13 cellular contexts compared by ENCODE assay signal in the genomic region with DNA sequence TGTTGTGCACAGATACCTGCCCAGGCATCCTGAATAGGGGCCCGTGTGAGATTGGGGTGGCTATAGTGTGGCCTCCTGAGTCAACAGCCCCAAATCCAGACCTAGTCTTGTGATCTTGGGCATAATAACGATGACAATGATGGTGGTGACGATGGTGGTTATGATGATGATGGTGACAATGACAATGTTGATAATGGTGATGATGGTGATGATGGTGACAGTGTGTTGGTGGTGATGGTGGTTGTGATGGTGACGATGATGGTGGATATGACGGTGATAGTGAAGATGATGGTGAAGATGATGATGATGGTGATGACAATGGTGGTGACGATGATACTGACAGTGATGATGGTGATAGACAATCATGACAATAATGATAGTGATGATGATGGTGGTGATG. TPM values are rescaled to one million over a fixed set of nuclear protein-coding genes. Genes with fewer than 3 reads are reported as not detected.
DNase-seq lines count a peak whose midpoint lies in the region; ATAC-seq and TF ChIP-seq lines count a peak whose summit lies in the region.
"Had no signal": no experiment of that assay in that cellular context is flagged by ENCODE, and none has a peak within 500 bp of the region (broad histone marks: within the 10 kb centered on the region; RNA-seq: fewer than 3 reads in every experiment).

No MANE protein-coding gene starts in this region.

- no peak overlapping the region for H3K4me3 Mint-ChIP-seq in activated naive CD4-positive, alpha-beta T cell treated with anti-CD3 and anti-CD28 coated beads, Interleukin-2, amount 50 U/mL, for 24 hours
- H3K4me3 Mint-ChIP-seq in activated naive CD8-positive, alpha-beta T cell treated with anti-CD3 and anti-CD28 coated beads, Interleukin-2, amount 50 U/mL, for 24 hours = no peak overlapping the region
- H3K4me3 Mint-ChIP-seq: activated T-cell treated with anti-CD3 and anti-CD28 coated beads, Interleukin-2, amount 50 U/mL, for 72 hours had no signal

- no peaks in the 10 kb centered on the region for H3K36me3 ChIP-seq in lung (ENCODE audit: control insufficient read depth in 2 of 2, insufficient read depth in 2 of 2, low read length in 2 of 2)
- H3K36me3 ChIP-seq in suprapubic skin = no peaks in the 10 kb centered on the region

- no peak for TF ChIP-seq EP300 in suprapubic skin (IDR thresholded peaks at IDR 0.05)

- no peaks in the 10 kb centered on the region for H3K9me3 ChIP-seq in lung (ENCODE audit: control insufficient read depth in 2 of 2, insufficient read depth in 1 of 2, low read length in 1 of 2)
- H3K9me3 ChIP-seq in suprapubic skin = no peaks in the 10 kb centered on the region

- no peak for ATAC-seq in activated naive CD4-positive, alpha-beta T cell treated with anti-CD3 and anti-CD28 coated beads, Interleukin-2, amount 50 U/mL, for 72 hours
- ATAC-seq in activated naive CD8-positive, alpha-beta T cell treated with anti-CD3 and anti-CD28 coated beads, Interleukin-2, amount 50 U/mL, for 24 hours = no peak
- ATAC-seq in lung (ENCODE audit: insufficient read depth, low FRiP score) (no peak), HG03460 (IDR thresholded peaks at IDR 0.05; ENCODE audit: unreplicated experiment) (no peak), GM18498 (IDR thresholded peaks at IDR 0.05; ENCODE audit: unreplicated experiment) (no peak)

- TF ChIP-seq POLR2A in suprapubic skin (IDR thresholded peaks at IDR 0.05) = no peak

- no peaks in the 10 kb centered on the region for H3K27me3 Mint-ChIP-seq in activated naive CD4-positive, alpha-beta T cell treated with anti-CD3 and anti-CD28 coated beads, Interleukin-2, amount 50 U/mL, for 24 hours
- no peaks in the 10 kb centered on the region for H3K27me3 Mint-ChIP-seq in activated naive CD8-positive, alpha-beta T cell treated with anti-CD3 and anti-CD28 coated beads, Interleukin-2, amount 50 U/mL, for 24 hours

- H3K27me3 ChIP-seq in lung (ENCODE audit: control insufficient read depth, insufficient read depth) (no peaks in the 10 kb centered on the region), suprapubic skin (no peaks in the 10 kb centered on the region)

- H3K4me1 ChIP-seq in lung (ENCODE audit: control insufficient read depth in 2 of 2, insufficient read depth in 2 of 2, low read length in 2 of 2) (peaks cover 2 to 28% of the 10 kb centered on the region in 2 donors), suprapubic skin (peaks cover 65% of the 10 kb centered on the region)

- H3K9me3 Mint-ChIP-seq in activated naive CD4-positive, alpha-beta T cell treated with anti-CD3 and anti-CD28 coated beads, Interleukin-2, amount 50 U/mL, for 24 hours = peaks cover 6% of the 10 kb centered on the region
- H3K9me3 Mint-ChIP-seq in activated naive CD4-positive, alpha-beta T cell treated with anti-CD3 and anti-CD28 coated beads, Interleukin-2, amount 50 U/mL, for 72 hours = peaks cover 6% of the 10 kb centered on the region in 2 donors
- H3K9me3 Mint-ChIP-seq in activated naive CD8-positive, alpha-beta T cell treated with anti-CD3 and anti-CD28 coated beads, Interleukin-2, amount 50 U/mL, for 24 hours = peaks cover 6% of the 10 kb centered on the region

- no peak for TF ChIP-seq CTCF in lung (IDR thresholded peaks at IDR 0.05; ENCODE audit: control extremely low read depth, extremely low read depth)
- TF ChIP-seq CTCF in suprapubic skin (IDR thresholded peaks at IDR 0.05) = no peak

- peak overlapping the region; percentile 6 for H3K27ac Mint-ChIP-seq in activated naive CD4-positive, alpha-beta T cell treated with anti-CD3 and anti-CD28 coated beads, Interleukin-2, amount 50 U/mL, for 24 hours
- no peak overlapping the region for H3K27ac Mint-ChIP-seq in activated naive CD4-positive, alpha-beta T cell treated with anti-CD3 and anti-CD28 coated beads, Interleukin-2, amount 50 U/mL, for 72 hours
- peak overlapping the region; percentile 21 for H3K27ac Mint-ChIP-seq in activated naive CD8-positive, alpha-beta T cell treated with anti-CD3 and anti-CD28 coated beads, Interleukin-2, amount 50 U/mL, for 24 hours
- H3K27ac Mint-ChIP-seq: activated T-cell treated with anti-CD3 and anti-CD28 coated beads, Interleukin-2, amount 50 U/mL, for 72 hours had no signal

- H3K27ac ChIP-seq in lung (ENCODE audit: low read depth in 1 of 2, low read length in 1 of 2) (peak overlapping the region; percentile 69 to 86), suprapubic skin (peak overlapping the region; percentile 79)

- peaks cover 35% of the 10 kb centered on the region for H3K4me1 Mint-ChIP-seq in activated naive CD4-positive, alpha-beta T cell treated with anti-CD3 and anti-CD28 coated beads, Interleukin-2, amount 50 U/mL, for 24 hours
- peaks cover 22% of the 10 kb centered on the region for H3K4me1 Mint-ChIP-seq in activated naive CD8-positive, alpha-beta T cell treated with anti-CD3 and anti-CD28 coated beads, Interleukin-2, amount 50 U/mL, for 24 hours

- WGBS in lung, 2 donors = 82 to 97% methylated on average over 6 of the region's 6 CpGs
- 85% methylated on average over 6 of the region's 6 CpGs for WGBS in suprapubic skin

- H3K4me3 ChIP-seq in lung (no peak overlapping the region), suprapubic skin (no peak overlapping the region)

- DNase-seq in activated naive CD4-positive, alpha-beta T cell treated with anti-CD3 and anti-CD28 coated beads, Interleukin-2, amount 50 U/mL, for 72 hours (ENCODE audit: low spot score in 2 of 2) = no peak
- no peak for DNase-seq in activated naive CD8-positive, alpha-beta T cell treated with anti-CD3 and anti-CD28 coated beads, Interleukin-2, amount 50 U/mL, for 24 hours
- DNase-seq in lung (ENCODE audit: low spot score) (no peak), suprapubic skin (ENCODE audit: low spot score in 2 of 2) (no peak), T-helper 2 cell (no peak)
- DNase-seq: activated T-cell treated with anti-CD3 and anti-CD28 coated beads, Interleukin-2, amount 50 U/mL, for 72 hours; NCI-H1092 treated with DMSO at 0.1 percent for 48 hours; retina had no signal

- peaks cover 6% of the 10 kb centered on the region for H3K36me3 Mint-ChIP-seq in activated naive CD4-positive, alpha-beta T cell treated with anti-CD3 and anti-CD28 coated beads, Interleukin-2, amount 50 U/mL, for 24 hours
- peaks cover 12 to 19% of the 10 kb centered on the region in 2 donors for H3K36me3 Mint-ChIP-seq in activated naive CD4-positive, alpha-beta T cell treated with anti-CD3 and anti-CD28 coated beads, Interleukin-2, amount 50 U/mL, for 72 hours
- H3K36me3 Mint-ChIP-seq in activated naive CD8-positive, alpha-beta T cell treated with anti-CD3 and anti-CD28 coated beads, Interleukin-2, amount 50 U/mL, for 24 hours (ENCODE audit: low read depth) = peaks cover 22% of the 10 kb centered on the region

RNA-seq across cellular contexts. Expression of a gene that starts 5.1 kb away (rescaled TPM):
- 1,000 to 10,000 TPM; 2,243 to 2,653 TPM for total RNA-seq in activated naive CD4-positive, alpha-beta T cell treated with anti-CD3 and anti-CD28 coated beads, Interleukin-2, amount 50 U/mL, for 72 hours
- total RNA-seq in lung = 1,000 to 10,000 TPM in 1 of 2 donors, 100 to 1,000 TPM in 1; 222 to 1,251 TPM
- 1,000 to 10,000 TPM; 4,051 to 4,827 TPM for polyA plus RNA-seq in lung
- 1,000 to 10,000 TPM; 1,604 to 3,217 (median 2,363) TPM for total RNA-seq in suprapubic skin

RNA-seq across cellular contexts. Expression of a gene that starts 14.7 kb away (rescaled TPM):
- under 1 TPM; 0.36 to 0.95 TPM for total RNA-seq in activated naive CD4-positive, alpha-beta T cell treated with anti-CD3 and anti-CD28 coated beads, Interleukin-2, amount 50 U/mL, for 72 hours
- 100 to 1,000 TPM; 209 to 315 TPM for total RNA-seq in lung
- polyA plus RNA-seq in lung = 100 to 1,000 TPM; 116 to 279 TPM
- total RNA-seq in suprapubic skin = 100 to 1,000 TPM; 200 to 623 (median 316) TPM

RNA-seq across cellular contexts. Expression of a gene that starts 25.2 kb away (rescaled TPM):
- 1 to 10 TPM; 5.8 to 6.4 TPM for total RNA-seq in activated naive CD4-positive, alpha-beta T cell treated with anti-CD3 and anti-CD28 coated beads, Interleukin-2, amount 50 U/mL, for 72 hours
- total RNA-seq in lung = 1 to 10 TPM; 3.5 to 4.4 TPM
- polyA plus RNA-seq in lung = 1 to 10 TPM; 1.9 to 3.7 TPM
- 1 to 10 TPM; 3.8 to 7.2 (median 4.5) TPM for total RNA-seq in suprapubic skin

RNA-seq across cellular contexts. Expression of a gene that starts 45.5 kb away (rescaled TPM):
- not detected for total RNA-seq in activated naive CD4-positive, alpha-beta T cell treated with anti-CD3 and anti-CD28 coated beads, Interleukin-2, amount 50 U/mL, for 72 hours
- 1 to 10 TPM; 1.0 to 1.3 TPM for total RNA-seq in lung
- polyA plus RNA-seq in lung = 1 to 10 TPM in 1 of 2 donors, under 1 TPM in 1; 0.21 to 1.2 TPM
- total RNA-seq in suprapubic skin = 1 to 10 TPM; 2.0 to 6.6 (median 3.9) TPM
- total RNA-seq: A673; activated T-cell treated with anti-CD3 and anti-CD28 coated beads, Interleukin-2, amount 50 U/mL, for 72 hours; frontal cortex had no signal

Comparison
In these comparisons a context has a peak if more than half of its experiments do, and no peak if none do; other contexts are left out.
1. H3K27ac Mint-ChIP-seq: peak in activated naive CD4-positive, alpha-beta T cell treated with anti-CD3 and anti-CD28 coated beads, Interleukin-2, amount 50 U/mL, for 24 hours (single experiment) and activated naive CD8-positive, alpha-beta T cell treated with anti-CD3 and anti-CD28 coated beads, Interleukin-2, amount 50 U/mL, for 24 hours (single experiment); none in activated naive CD4-positive, alpha-beta T cell treated with anti-CD3 and anti-CD28 coated beads, Interleukin-2, amount 50 U/mL, for 72 hours (0 of 2).
2. RNA of a gene that starts 14.7 kb away (total RNA-seq): 200 to 623 TPM in suprapubic skin and 209 to 315 TPM in lung; 0.36 to 0.95 TPM in activated naive CD4-positive, alpha-beta T cell treated with anti-CD3 and anti-CD28 coated beads, Interleukin-2, amount 50 U/mL, for 72 hours; every median in the first group is over 100 times any median in the second.